ENCODE assay signal across 31 cellular contexts in the genomic region with DNA sequence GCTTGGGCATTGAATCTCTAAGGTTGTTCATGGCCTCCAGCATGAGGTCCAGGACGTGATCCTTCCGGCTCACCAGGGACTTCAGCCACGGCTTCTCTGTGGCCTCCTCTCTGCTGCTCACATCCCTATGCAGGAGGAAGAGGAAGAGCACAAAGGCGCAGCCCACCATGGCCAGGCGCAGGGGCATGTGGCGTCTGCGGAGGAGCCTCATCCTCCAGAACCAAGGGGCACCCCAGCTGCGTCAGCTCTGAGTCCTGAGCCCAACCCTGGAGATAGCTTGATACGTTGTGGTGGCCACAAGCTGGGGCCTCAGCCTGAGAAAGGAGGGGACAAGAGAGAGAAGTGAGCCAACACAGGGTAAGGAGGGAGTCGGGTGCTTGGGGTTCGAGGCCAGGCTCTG. TPM values are rescaled to one million over a fixed set of nuclear protein-coding genes. Genes with fewer than 3 reads are reported as not detected.
"Had no signal": no experiment of that assay in that cellular context is flagged by ENCODE, and none has a peak within 500 bp of the region (broad histone marks: within the 10 kb centered on the region; RNA-seq: fewer than 3 reads in every experiment).

No MANE protein-coding gene starts in this region.

- H3K4me2 ChIP-seq: KMS-11 had no signal

- H3K27me3 ChIP-seq: adrenal gland, body of pancreas, breast epithelium had no signal

- H3K36me3 ChIP-seq: adrenal gland, breast epithelium, SJCRH30 had no signal

- DNase-seq: activated CD4-positive, alpha-beta T cell treated with anti-CD3 and anti-CD28 coated beads for 36 hours; activated CD4-positive, alpha-beta T cell treated with anti-CD3 and anti-CD28 coated beads, Interleukin-2, amount 10 ng/mL, durations not matched to agents 7 days and 5 days; activated CD4-positive, alpha-beta T cell treated with anti-CD3 and anti-CD28 coated beads, Interleukin-2, amount 50 U/mL, for 48 hours; activated CD8-positive, alpha-beta T cell treated with anti-CD3 and anti-CD28 coated beads, Interleukin-2, amount 10 ng/mL, durations not matched to agents 7 days and 5 days; activated gamma-delta T cell; activated naive CD4-positive, alpha-beta T cell treated with anti-CD3 and anti-CD28 coated beads for 36 hours; activated T-cell treated with anti-CD3 and anti-CD28 coated beads, Interleukin-2, amount 50 U/mL, for 24 hours; adrenal gland; body of pancreas; NCI-H1105; NCI-H1436; NCI-H1694; NCI-H1930; NCI-H345; NCI-H524 treated with DMSO at 0.1 percent for 48 hours; SHP77; SJCRH30 had no signal

- H3K9me3 Mint-ChIP-seq: activated CD4-positive, alpha-beta T cell treated with anti-CD3 and anti-CD28 coated beads, Interleukin-2, amount 10 ng/mL, durations not matched to agents 7 days and 5 days; activated naive CD4-positive, alpha-beta T cell treated with anti-CD3 and anti-CD28 coated beads for 36 hours; activated naive CD4-positive, alpha-beta T cell treated with anti-CD3 and anti-CD28 coated beads, Interleukin-2, amount 50 U/mL, for 72 hours; activated T-cell treated with anti-CD3 and anti-CD28 coated beads, Interleukin-2, amount 50 U/mL, for 24 hours; activated T-helper 2 cell treated with anti-CD3 and anti-CD28 coated beads, Interferon-gamma antibody, Interleukin-2, Interleukin-4, amounts not matched to agents 10 μg/mL and 5 μg/mL and 100 μg/mL, durations not matched to agents 14 hours and 24 hours and 36 hours; T-helper 2 cell treated with Interferon-gamma antibody and Interleukin-4, amounts not matched to agents 5 μg/mL and 100 μg/mL, for 36 hours had no signal

- H3K27ac Mint-ChIP-seq: activated CD4-positive, alpha-beta T cell treated with anti-CD3 and anti-CD28 coated beads for 36 hours; activated CD4-positive, alpha-beta T cell treated with anti-CD3 and anti-CD28 coated beads, Interleukin-2, amount 10 ng/mL, durations not matched to agents 7 days and 5 days; activated naive CD4-positive, alpha-beta T cell treated with anti-CD3 and anti-CD28 coated beads for 36 hours; activated T-cell treated with anti-CD3 and anti-CD28 coated beads, Interleukin-2, amount 50 U/mL, for 24 hours; activated T-helper 2 cell treated with anti-CD3 and anti-CD28 coated beads, Interferon-gamma antibody, Interleukin-2, Interleukin-4, amounts not matched to agents 10 μg/mL and 5 μg/mL and 100 μg/mL, durations not matched to agents 14 hours and 24 hours and 36 hours; T-helper 2 cell treated with Interferon-gamma antibody and Interleukin-4, amounts not matched to agents 5 μg/mL and 100 μg/mL, for 36 hours had no signal

- H3K4me3 Mint-ChIP-seq: activated CD4-positive, alpha-beta T cell treated with anti-CD3 and anti-CD28 coated beads for 36 hours; activated CD4-positive, alpha-beta T cell treated with anti-CD3 and anti-CD28 coated beads, Interleukin-2, amount 10 ng/mL, durations not matched to agents 7 days and 5 days; activated CD8-positive, alpha-beta T cell treated with anti-CD3 and anti-CD28 coated beads, Interleukin-2, amount 10 ng/mL, durations not matched to agents 7 days and 5 days; activated naive CD4-positive, alpha-beta T cell treated with anti-CD3 and anti-CD28 coated beads for 36 hours; activated T-cell treated with anti-CD3 and anti-CD28 coated beads, Interleukin-2, amount 50 U/mL, for 24 hours; T-helper 2 cell treated with Interferon-gamma antibody and Interleukin-4, amounts not matched to agents 5 μg/mL and 100 μg/mL, for 36 hours had no signal

- H3K27me3 Mint-ChIP-seq: activated CD4-positive, alpha-beta T cell treated with anti-CD3 and anti-CD28 coated beads for 36 hours; activated CD4-positive, alpha-beta T cell treated with anti-CD3 and anti-CD28 coated beads, Interleukin-2, amount 10 ng/mL, durations not matched to agents 7 days and 5 days; activated T-cell treated with anti-CD3 and anti-CD28 coated beads, Interleukin-2, amount 50 U/mL, for 24 hours had no signal

- H3K27ac ChIP-seq: adrenal gland, body of pancreas, breast epithelium, KMS-11, SJCRH30, SK-N-MC had no signal

- H3K4me3 ChIP-seq: adrenal gland, body of pancreas, breast epithelium, SJCRH30, SK-N-MC had no signal

- H3K4me1 ChIP-seq: adrenal gland, body of pancreas, breast epithelium had no signal

- ATAC-seq: activated CD4-positive, alpha-beta T cell treated with anti-CD3 and anti-CD28 coated beads for 36 hours; activated CD4-positive, CD25-positive, alpha-beta regulatory T cell treated with anti-CD3 and anti-CD28 coated beads, Interleukin-2, amount 50 U/mL, for 24 hours; activated CD8-positive, alpha-beta T cell treated with anti-CD3 and anti-CD28 coated beads, Interleukin-2, amount 10 ng/mL, durations not matched to agents 7 days and 5 days; activated naive CD4-positive, alpha-beta T cell treated with anti-CD3 and anti-CD28 coated beads, Interleukin-2, amount 50 U/mL, for 72 hours; body of pancreas; Panc1 had no signal

- H3K9ac ChIP-seq: KMS-11 had no signal

- H3K9me3 ChIP-seq: adrenal gland, body of pancreas, breast epithelium, SJCRH30 had no signal

RNA-seq across cellular contexts. Expression of gene GALNT6, which starts 11.6 kb away (rescaled TPM):
- total RNA-seq: NCI-H460 had no signal

RNA-seq across cellular contexts. Expression of gene CELA1, which starts 33.1 kb away (rescaled TPM):
- total RNA-seq: activated CD4-positive, alpha-beta T cell treated with anti-CD3 and anti-CD28 coated beads, Interleukin-2, amount 10 ng/mL, durations not matched to agents 7 days and 5 days; activated CD8-positive, alpha-beta T cell treated with anti-CD3 and anti-CD28 coated beads, Interleukin-2, amount 10 ng/mL, durations not matched to agents 7 days and 5 days; activated naive CD4-positive, alpha-beta T cell treated with anti-CD3 and anti-CD28 coated beads, Interleukin-2, amount 50 U/mL, for 72 hours; activated T-helper 2 cell treated with anti-CD3 and anti-CD28 coated beads, Interferon-gamma antibody, Interleukin-2, Interleukin-4, amounts not matched to agents 10 μg/mL and 5 μg/mL and 100 μg/mL, durations not matched to agents 14 hours and 24 hours and 36 hours; astrocyte; body of pancreas; breast epithelium; cardiac septum; M059J; NCI-H460; RPMI7951; SJCRH30; T-helper 1 cell treated with Interleukin-12 subunit alpha and Interleukin-12 subunit beta and Interleukin-4 antibody, amounts not matched to agents 30 ng/mL and 1 ng/mL, for 36 hours had no signal

RNA-seq across cellular contexts. Expression of gene BIN2, which starts 55.6 kb away (rescaled TPM):
- total RNA-seq: astrocyte, M059J, NCI-H460, RPMI7951, SJCRH30 had no signal
